Comparison of ENCODE assay signal across 14 cellular contexts in genomic region chr12:101763246-101763931, GRCh38. TPM values are rescaled to one million over a fixed set of nuclear protein-coding genes. Genes with fewer than 3 reads are reported as not detected.
A peak's percentile ranks its signal among the peaks of the same experiment; 100 is the strongest.
DNase-seq lines count a peak whose midpoint lies in the region; ATAC-seq and TF ChIP-seq lines count a peak whose summit lies in the region.
"Had no signal": no experiment of that assay in that cellular context is flagged by ENCODE, and none has a peak within 500 bp of the region (broad histone marks: within the 10 kb centered on the region; RNA-seq: fewer than 3 reads in every experiment).

No MANE protein-coding gene starts in this region.

- intact Hi-C loops in Right ventricle myocardium inferior (cut with DNase I): loop anchor here (10.0 kb wide), 2 partner anchors 269 to 349 kb away; no protein-coding TSS in a partner anchor
- intact Hi-C loops in cardiac septum (cut with DNase I): loop anchor here (10.0 kb wide), 2 partner anchors 199 to 349 kb away; no protein-coding TSS in a partner anchor
- intact Hi-C loops in dendritic cell treated with granulocyte-macrophage colony-stimulating factor and Interleukin-4, amounts not matched to agents 40 ng/mL and 50 ng/mL, for 4 days (cut with micrococcal nuclease): loop anchor here (5.0 kb wide), 2 partner anchors 191 to 356 kb away; partner anchors contain the start of gene ARL1
- intact Hi-C loops in upper lobe of right lung (cut with DNase I): no loop called here

- H2AK5ac ChIP-seq in mesendoderm (ENCODE audit: low read length): no peak overlapping the region

- no peak overlapping the region for H2BK120ac ChIP-seq in mesendoderm (ENCODE audit: low read depth, low read length)

- no peak overlapping the region for H2AFZ ChIP-seq in hepatocyte

- H3K79me2 ChIP-seq in mesendoderm (ENCODE audit: control insufficient read depth, insufficient read depth, low read length): no peaks in the 10 kb centered on the region
- H3K79me2 ChIP-seq in hepatocyte: no peaks in the 10 kb centered on the region

- H2BK15ac ChIP-seq in mesendoderm (replicated peaks; ENCODE audit: low read depth): no peak overlapping the region

- H3K4ac ChIP-seq in mesendoderm (ENCODE audit: low read depth, low read length): no peak overlapping the region

- no peak overlapping the region for H4K8ac ChIP-seq in mesendoderm (ENCODE audit: low read depth, low read length)

- TF ChIP-seq CTCF in upper lobe of right lung (IDR thresholded peaks at IDR 0.05): no peak
- TF ChIP-seq CTCF in hepatocyte (IDR thresholded peaks at IDR 0.05; ENCODE audit: poor library complexity): no peak

- no peak overlapping the region for H3K18ac ChIP-seq in mesendoderm (ENCODE audit: low read length)

- H4K20me1 ChIP-seq in hepatocyte (ENCODE audit: insufficient read depth, poor library complexity, severe bottlenecking): no peaks in the 10 kb centered on the region

- peak overlapping the region; percentile 11 for H3K4me3 Mint-ChIP-seq in dendritic cell treated with granulocyte-macrophage colony-stimulating factor and Interleukin-4, amounts not matched to agents 40 ng/mL and 50 ng/mL, for 4 days
- H3K4me3 Mint-ChIP-seq: activated T-cell treated with anti-CD3 and anti-CD28 coated beads, Interleukin-2, amount 50 U/mL, for 4 hours had no signal

- H3K4me3 ChIP-seq in mesendoderm (ENCODE audit: low read length) (no peak overlapping the region), upper lobe of right lung (no peak overlapping the region), hepatocyte (no peak overlapping the region)
- H3K4me3 ChIP-seq: MG63 had no signal

- H2BK5ac ChIP-seq in mesendoderm (ENCODE audit: low read length): no peak overlapping the region

- H3K27ac ChIP-seq in mesendoderm (ENCODE audit: low read depth, low read length) (no peak overlapping the region), upper lobe of right lung (peak overlapping the region; percentile 0), hepatocyte (no peak overlapping the region)

- peaks cover 20% of the 10 kb centered on the region for H3K4me1 Mint-ChIP-seq in dendritic cell treated with granulocyte-macrophage colony-stimulating factor and Interleukin-4, amounts not matched to agents 40 ng/mL and 50 ng/mL, for 4 days (ENCODE audit: low read depth)

- no peak overlapping the region for H3K9ac ChIP-seq in mesendoderm (ENCODE audit: low read length)
- H3K9ac ChIP-seq: SK-N-SH had no signal

- no peaks in the 10 kb centered on the region for H3K27me3 Mint-ChIP-seq in dendritic cell treated with granulocyte-macrophage colony-stimulating factor and Interleukin-4, amounts not matched to agents 40 ng/mL and 50 ng/mL, for 4 days

- H3K4me2 ChIP-seq in mesendoderm (ENCODE audit: low read length): no peak overlapping the region
- no peak overlapping the region for H3K4me2 ChIP-seq in hepatocyte
- H3K4me2 ChIP-seq: SK-N-SH had no signal

- H3K9me3 Mint-ChIP-seq in dendritic cell treated with granulocyte-macrophage colony-stimulating factor and Interleukin-4, amounts not matched to agents 40 ng/mL and 50 ng/mL, for 4 days: no peaks in the 10 kb centered on the region
- H3K9me3 Mint-ChIP-seq: activated T-cell treated with anti-CD3 and anti-CD28 coated beads, Interleukin-2, amount 50 U/mL, for 4 hours had no signal

- H3K9me3 ChIP-seq in upper lobe of right lung (no peaks in the 10 kb centered on the region), hepatocyte (ENCODE audit: low read depth) (no peaks in the 10 kb centered on the region)
- H3K9me3 ChIP-seq: MG63, SK-N-SH had no signal

- no peaks in the 10 kb centered on the region for H3K4me1 ChIP-seq in mesendoderm (ENCODE audit: control insufficient read depth, low read depth, low read length)
- peaks cover 22% of the 10 kb centered on the region for H3K4me1 ChIP-seq in upper lobe of right lung
- H3K4me1 ChIP-seq in hepatocyte (ENCODE audit: insufficient read depth): peaks cover 2% of the 10 kb centered on the region

- H3K36me3 ChIP-seq in mesendoderm (ENCODE audit: control insufficient read depth, insufficient read depth, low read length): no peaks in the 10 kb centered on the region
- H3K36me3 ChIP-seq in upper lobe of right lung: peaks cover 65% of the 10 kb centered on the region
- peaks cover 3% of the 10 kb centered on the region for H3K36me3 ChIP-seq in hepatocyte (replicated peaks; ENCODE audit: insufficient read depth, low read depth)
- H3K36me3 ChIP-seq: MG63 had no signal

- DNase-seq in Right ventricle myocardium inferior (ENCODE audit: missing footprints): no peak
- DNase-seq in cardiac septum (ENCODE audit: low spot score): no peak
- DNase-seq in mesendoderm: no peak
- DNase-seq in upper lobe of right lung: no peak
- DNase-seq in hepatocyte (ENCODE audit: low spot score): no peak
- no peak for DNase-seq in NCI-H1092 treated with DMSO at 0.1 percent for 48 hours (lab: John Stamatoyannopoulos, UW)
- DNase-seq in RKO (ENCODE audit: low spot score): no peak
- DNase-seq: ACHN; activated T-cell treated with anti-CD3 and anti-CD28 coated beads, Interleukin-2, amount 50 U/mL, for 4 hours; MG63; NCI-H2171; SK-N-SH had no signal

- H3K9me2 ChIP-seq in hepatocyte (replicated peaks; ENCODE audit: insufficient read depth): no peaks in the 10 kb centered on the region
- H3K9me2 ChIP-seq: SK-N-SH had no signal

- no peaks in the 10 kb centered on the region for H3K27me3 ChIP-seq in mesendoderm (ENCODE audit: insufficient read depth, low read length, poor library complexity)
- no peaks in the 10 kb centered on the region for H3K27me3 ChIP-seq in upper lobe of right lung
- no peaks in the 10 kb centered on the region for H3K27me3 ChIP-seq in hepatocyte
- H3K27me3 ChIP-seq: MG63 had no signal

- WGBS in mesendoderm (ENCODE audit: extremely low coverage, insufficient coverage, low lambda C conversion rate): no CpG with 5 or more reads among the region's 6 CpGs
- WGBS in hepatocyte (ENCODE audit: low lambda C conversion rate, missing lambda C conversion rate): 91% methylated on average over 6 of the region's 6 CpGs

- no peaks in the 10 kb centered on the region for H3K79me1 ChIP-seq in mesendoderm (ENCODE audit: low read length)

- no peak overlapping the region for H3K56ac ChIP-seq in mesendoderm (ENCODE audit: low read length)

- H4K5ac ChIP-seq in mesendoderm (ENCODE audit: low read length): no peak overlapping the region

- ATAC-seq in Right ventricle myocardium inferior (peak; percentile 63), upper lobe of right lung (peak; percentile 93)
- ATAC-seq: activated T-cell treated with anti-CD3 and anti-CD28 coated beads, Interleukin-2, amount 50 U/mL, for 4 hours had no signal

- peak overlapping the region; percentile 85 for H3K27ac Mint-ChIP-seq in dendritic cell treated with granulocyte-macrophage colony-stimulating factor and Interleukin-4, amounts not matched to agents 40 ng/mL and 50 ng/mL, for 4 days

- peak overlapping the region; percentile 57 for H3K23ac ChIP-seq in mesendoderm (ENCODE audit: low read length)

- H3K36me3 Mint-ChIP-seq in dendritic cell treated with granulocyte-macrophage colony-stimulating factor and Interleukin-4, amounts not matched to agents 40 ng/mL and 50 ng/mL, for 4 days (ENCODE audit: low read depth): peaks cover 58% of the 10 kb centered on the region

RNA-seq across cellular contexts. Expression of gene SYCP3, which starts 24.1 kb away (rescaled TPM):
- total RNA-seq in Right ventricle myocardium inferior (not detected), cardiac septum (not detected), upper lobe of right lung (0.64 TPM), hepatocyte (0.07 TPM in 1 of 2 replicates, not detected in the other)
- polyA plus RNA-seq in mesendoderm (2013, experiment 1 of 2): 0.08 TPM
- 0.06 TPM for polyA plus RNA-seq in mesendoderm (2013, experiment 2 of 2)
- 1.0 and 1.2 TPM in 2 replicates for polyA plus RNA-seq in hepatocyte
- total RNA-seq: skeletal muscle tissue had no signal
